Comparison of ENCODE assay signal across 21 cellular contexts in the genomic region with DNA sequence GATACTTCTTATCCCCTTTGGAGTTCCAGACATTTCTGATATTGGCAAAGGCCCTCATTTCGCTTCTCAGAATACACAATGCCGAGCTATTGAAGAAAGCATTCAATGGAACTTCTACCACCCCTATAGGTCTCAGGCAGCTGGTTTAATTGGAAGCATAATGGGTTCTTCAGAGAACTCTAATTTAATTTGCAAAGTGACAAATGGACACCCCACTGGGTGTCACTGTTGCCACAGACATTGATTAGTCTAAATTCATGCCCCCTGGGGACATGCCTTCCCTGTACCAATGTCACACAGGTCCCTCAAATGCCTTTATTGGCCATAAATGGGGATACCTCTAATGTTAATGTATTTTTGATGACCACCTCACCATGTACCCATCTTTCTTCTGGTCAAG. TPM values are rescaled to one million over a fixed set of nuclear protein-coding genes. Genes with fewer than 3 reads are reported as not detected.
"Had no signal": no experiment of that assay in that cellular context is flagged by ENCODE, and none has a peak within 500 bp of the region (broad histone marks: within the 10 kb centered on the region; RNA-seq: fewer than 3 reads in every experiment).

No MANE protein-coding gene starts in this region.

- DNase-seq: activated CD4-positive, alpha-beta T cell treated with anti-CD3 and anti-CD28 coated beads for 4 hours; activated T-cell treated with anti-CD3 and anti-CD28 coated beads for 4 hours; amygdala; brain microvascular endothelial cell; effector memory CD8-positive, alpha-beta T cell; gastrocnemius medialis; heart right ventricle; right cardiac atrium; T1000; thyroid gland; WERI-Rb-1 had no signal

- H3K4me3 ChIP-seq: gastrocnemius medialis, heart right ventricle, smooth muscle cell, thyroid gland had no signal

- H3K27ac ChIP-seq: brain microvascular endothelial cell, epithelial cell of prostate, gastrocnemius medialis, heart right ventricle, thyroid gland, WERI-Rb-1 had no signal

- H3K27ac Mint-ChIP-seq: activated naive CD8-positive, alpha-beta T cell; dendritic cell treated with granulocyte-macrophage colony-stimulating factor and Interleukin-4, amounts not matched to agents 40 ng/mL and 50 ng/mL, for 4 days; effector memory CD8-positive, alpha-beta T cell; naive thymus-derived CD8-positive, alpha-beta T cell had no signal

- H3K27me3 ChIP-seq: brain microvascular endothelial cell, heart right ventricle, thyroid gland had no signal

- H3K4me2 ChIP-seq: smooth muscle cell had no signal

- H3K4me3 Mint-ChIP-seq: activated naive CD8-positive, alpha-beta T cell; dendritic cell treated with granulocyte-macrophage colony-stimulating factor and Interleukin-4, amounts not matched to agents 40 ng/mL and 50 ng/mL, for 4 days; effector memory CD8-positive, alpha-beta T cell; naive thymus-derived CD8-positive, alpha-beta T cell had no signal

- H3K9me3 ChIP-seq: thyroid gland had no signal

- H3K36me3 ChIP-seq: brain microvascular endothelial cell, gastrocnemius medialis, heart right ventricle, thyroid gland, WERI-Rb-1 had no signal

- FAIRE-seq: islet of Langerhans had no signal

- H3K4me1 ChIP-seq: gastrocnemius medialis, heart right ventricle, thyroid gland had no signal

- ATAC-seq: effector memory CD8-positive, alpha-beta T cell; heart right ventricle; right cardiac atrium had no signal

- H3K4me1 Mint-ChIP-seq: naive thymus-derived CD8-positive, alpha-beta T cell had no signal

- H3K27me3 Mint-ChIP-seq: activated naive CD8-positive, alpha-beta T cell; dendritic cell treated with granulocyte-macrophage colony-stimulating factor and Interleukin-4, amounts not matched to agents 40 ng/mL and 50 ng/mL, for 4 days; naive thymus-derived CD8-positive, alpha-beta T cell had no signal

RNA-seq across cellular contexts. Expression of a gene that starts 22.9 kb away (rescaled TPM):
- total RNA-seq: activated CD8-positive, alpha-beta memory T cell treated with anti-CD3 and anti-CD28 coated beads for 36 hours; lung microvascular endothelial cell had no signal
- polyA plus RNA-seq: smooth muscle cell had no signal

RNA-seq across cellular contexts. Expression of a gene that starts 27.8 kb away (rescaled TPM):
- total RNA-seq: activated CD8-positive, alpha-beta memory T cell treated with anti-CD3 and anti-CD28 coated beads for 36 hours; lung microvascular endothelial cell; mononuclear cell; naive thymus-derived CD8-positive, alpha-beta T cell; posterior vena cava; smooth muscle cell had no signal
- polyA plus RNA-seq: heart right ventricle; naive thymus-derived CD8-positive, alpha-beta T cell; smooth muscle cell had no signal
